1 cellular context compared by ENCODE assay signal in the genomic region with DNA sequence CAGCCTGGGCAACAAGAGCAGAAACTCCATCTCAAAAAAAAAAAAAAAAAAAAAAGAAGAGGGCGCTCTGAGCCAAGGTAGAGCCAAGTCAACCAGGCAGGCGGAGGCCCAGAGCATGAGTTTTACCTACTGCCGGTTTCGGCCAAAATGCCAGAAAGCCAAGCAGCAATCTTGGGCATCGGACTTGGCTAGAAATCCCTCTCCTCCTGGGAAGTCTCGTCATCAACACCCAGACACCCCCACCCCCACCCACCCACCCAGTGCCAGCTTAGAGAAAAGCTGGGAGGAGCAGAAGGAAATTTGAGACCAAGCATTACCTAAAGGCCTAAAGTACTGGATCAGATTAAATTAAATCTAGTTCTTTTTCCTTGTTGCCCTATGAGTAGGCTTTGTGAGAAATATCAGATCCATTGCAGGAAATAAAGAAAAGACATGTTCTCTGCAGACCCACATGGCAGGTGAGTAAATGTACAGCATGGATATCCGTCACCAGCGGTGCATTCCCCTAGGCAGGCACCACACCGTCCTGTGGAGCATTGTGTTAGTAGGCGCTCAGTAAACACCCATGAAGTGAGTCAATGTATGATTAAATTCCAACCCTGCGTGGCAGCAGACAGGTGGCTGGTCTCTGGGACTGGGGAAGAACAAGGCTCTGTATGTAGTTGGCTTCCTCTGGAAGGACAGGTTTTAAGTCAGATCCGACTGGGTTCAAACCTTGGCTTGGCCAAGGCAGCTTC.
TF ChIP-seq lines count a peak whose summit lies in the region.

No MANE protein-coding gene starts in this region.

TF ChIP-seq in HepG2, 621 proteins besides CTCF, POLR2A, EP300 and RAD21 (continued from another document and continues in another):
- TF ChIP-seq, protein P1, sequence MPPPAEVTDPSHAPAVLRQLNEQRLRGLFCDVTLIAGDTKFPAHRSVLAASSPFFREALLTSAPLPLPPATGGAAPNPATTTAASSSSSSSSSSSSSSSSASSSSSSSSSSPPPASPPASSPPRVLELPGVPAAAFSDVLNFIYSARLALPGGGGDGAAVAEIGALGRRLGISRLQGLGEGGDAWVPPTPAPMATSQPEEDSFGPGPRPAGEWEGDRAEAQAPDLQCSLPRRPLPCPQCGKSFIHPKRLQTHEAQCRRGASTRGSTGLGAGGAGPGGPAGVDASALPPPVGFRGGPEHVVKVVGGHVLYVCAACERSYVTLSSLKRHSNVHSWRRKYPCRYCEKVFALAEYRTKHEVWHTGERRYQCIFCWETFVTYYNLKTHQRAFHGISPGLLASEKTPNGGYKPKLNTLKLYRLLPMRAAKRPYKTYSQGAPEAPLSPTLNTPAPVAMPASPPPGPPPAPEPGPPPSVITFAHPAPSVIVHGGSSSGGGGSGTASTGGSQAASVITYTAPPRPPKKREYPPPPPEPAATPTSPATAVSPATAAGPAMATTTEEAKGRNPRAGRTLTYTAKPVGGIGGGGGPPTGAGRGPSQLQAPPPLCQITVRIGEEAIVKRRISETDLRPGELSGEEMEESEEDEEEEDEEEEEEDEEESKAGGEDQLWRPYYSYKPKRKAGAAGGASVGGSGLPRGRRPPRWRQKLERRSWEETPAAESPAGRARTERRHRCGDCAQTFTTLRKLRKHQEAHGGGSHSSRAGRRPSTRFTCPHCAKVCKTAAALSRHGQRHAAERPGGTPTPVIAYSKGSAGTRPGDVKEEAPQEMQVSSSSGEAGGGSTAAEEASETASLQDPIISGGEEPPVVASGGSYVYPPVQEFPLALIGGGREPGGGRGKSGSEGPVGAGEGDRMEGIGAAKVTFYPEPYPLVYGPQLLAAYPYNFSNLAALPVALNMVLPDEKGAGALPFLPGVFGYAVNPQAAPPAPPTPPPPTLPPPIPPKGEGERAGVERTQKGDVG (CRISPR knock-in tag; IDR thresholded peaks at IDR 0.05; ENCODE audit: borderline replicate concordance): no peak
- no peak for TF ChIP-seq MAF1 (CRISPR knock-in tag; IDR thresholded peaks at IDR 0.05; ENCODE audit: borderline replicate concordance)
- TF ChIP-seq, protein P2, sequence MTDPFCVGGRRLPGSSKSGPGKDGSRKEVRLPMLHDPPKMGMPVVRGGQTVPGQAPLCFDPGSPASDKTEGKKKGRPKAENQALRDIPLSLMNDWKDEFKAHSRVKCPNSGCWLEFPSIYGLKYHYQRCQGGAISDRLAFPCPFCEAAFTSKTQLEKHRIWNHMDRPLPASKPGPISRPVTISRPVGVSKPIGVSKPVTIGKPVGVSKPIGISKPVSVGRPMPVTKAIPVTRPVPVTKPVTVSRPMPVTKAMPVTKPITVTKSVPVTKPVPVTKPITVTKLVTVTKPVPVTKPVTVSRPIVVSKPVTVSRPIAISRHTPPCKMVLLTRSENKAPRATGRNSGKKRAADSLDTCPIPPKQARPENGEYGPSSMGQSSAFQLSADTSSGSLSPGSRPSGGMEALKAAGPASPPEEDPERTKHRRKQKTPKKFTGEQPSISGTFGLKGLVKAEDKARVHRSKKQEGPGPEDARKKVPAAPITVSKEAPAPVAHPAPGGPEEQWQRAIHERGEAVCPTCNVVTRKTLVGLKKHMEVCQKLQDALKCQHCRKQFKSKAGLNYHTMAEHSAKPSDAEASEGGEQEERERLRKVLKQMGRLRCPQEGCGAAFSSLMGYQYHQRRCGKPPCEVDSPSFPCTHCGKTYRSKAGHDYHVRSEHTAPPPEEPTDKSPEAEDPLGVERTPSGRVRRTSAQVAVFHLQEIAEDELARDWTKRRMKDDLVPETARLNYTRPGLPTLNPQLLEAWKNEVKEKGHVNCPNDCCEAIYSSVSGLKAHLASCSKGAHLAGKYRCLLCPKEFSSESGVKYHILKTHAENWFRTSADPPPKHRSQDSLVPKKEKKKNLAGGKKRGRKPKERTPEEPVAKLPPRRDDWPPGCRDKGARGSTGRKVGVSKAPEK (CRISPR knock-in tag; IDR thresholded peaks at IDR 0.05; ENCODE audit: borderline replicate concordance): no peak
- TF ChIP-seq ZNF343 (CRISPR knock-in tag; IDR thresholded peaks at IDR 0.05): no peak
- TF ChIP-seq BORCS8-MEF2B (CRISPR knock-in tag; IDR thresholded peaks at IDR 0.05): no peak
- TF ChIP-seq ISL2 (CRISPR knock-in tag; IDR thresholded peaks at IDR 0.05): no peak
- TF ChIP-seq ZNF432 (CRISPR knock-in tag; IDR thresholded peaks at IDR 0.05; ENCODE audit: borderline replicate concordance): no peak
- no peak for TF ChIP-seq PTBP1 (IDR thresholded peaks at IDR 0.05; ENCODE audit: low read depth, low read length, poor library complexity, severe bottlenecking)
- TF ChIP-seq ZNF232 (CRISPR knock-in tag; IDR thresholded peaks at IDR 0.05; ENCODE audit: borderline replicate concordance): peak; percentile 62; the same call in 1 of the 2 replicates
- no peak for TF ChIP-seq MEF2D (CRISPR knock-in tag; IDR thresholded peaks at IDR 0.05)
- no peak for TF ChIP-seq TRIM24 (CRISPR knock-in tag; IDR thresholded peaks at IDR 0.05)
- TF ChIP-seq ZNF878 (CRISPR knock-in tag; IDR thresholded peaks at IDR 0.05): no peak
- TF ChIP-seq ZNF746 (CRISPR knock-in tag; IDR thresholded peaks at IDR 0.05): no peak
- TF ChIP-seq, protein P3, sequence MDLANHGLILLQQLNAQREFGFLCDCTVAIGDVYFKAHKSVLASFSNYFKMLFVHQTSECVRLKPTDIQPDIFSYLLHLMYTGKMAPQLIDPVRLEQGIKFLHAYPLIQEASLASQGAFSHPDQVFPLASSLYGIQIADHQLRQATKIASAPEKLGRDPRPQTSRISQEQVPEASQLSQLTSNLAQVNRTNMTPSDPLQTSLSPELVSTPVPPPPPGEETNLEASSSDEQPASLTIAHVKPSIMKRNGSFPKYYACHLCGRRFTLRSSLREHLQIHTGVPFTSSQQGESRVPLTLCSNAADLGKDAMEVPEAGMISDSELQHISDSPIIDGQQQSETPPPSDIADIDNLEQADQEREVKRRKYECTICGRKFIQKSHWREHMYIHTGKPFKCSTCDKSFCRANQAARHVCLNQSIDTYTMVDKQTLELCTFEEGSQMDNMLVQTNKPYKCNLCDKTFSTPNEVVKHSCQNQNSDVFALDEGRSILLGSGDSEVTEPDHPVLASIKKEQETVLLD (CRISPR knock-in tag; IDR thresholded peaks at IDR 0.05; ENCODE audit: low read depth): no peak
- peak; percentile 20; the same call in 1 of the 2 replicates for TF ChIP-seq STAG1 (CRISPR knock-in tag; IDR thresholded peaks at IDR 0.05)
- peak; percentile 84 for TF ChIP-seq SAP130 (CRISPR knock-in tag; IDR thresholded peaks at IDR 0.05; ENCODE audit: low read depth)
- no peak for TF ChIP-seq SP1 (IDR thresholded peaks at IDR 0.05)
- TF ChIP-seq SP1 (CRISPR knock-in tag; IDR thresholded peaks at IDR 0.05): no peak
- TF ChIP-seq, protein P4, sequence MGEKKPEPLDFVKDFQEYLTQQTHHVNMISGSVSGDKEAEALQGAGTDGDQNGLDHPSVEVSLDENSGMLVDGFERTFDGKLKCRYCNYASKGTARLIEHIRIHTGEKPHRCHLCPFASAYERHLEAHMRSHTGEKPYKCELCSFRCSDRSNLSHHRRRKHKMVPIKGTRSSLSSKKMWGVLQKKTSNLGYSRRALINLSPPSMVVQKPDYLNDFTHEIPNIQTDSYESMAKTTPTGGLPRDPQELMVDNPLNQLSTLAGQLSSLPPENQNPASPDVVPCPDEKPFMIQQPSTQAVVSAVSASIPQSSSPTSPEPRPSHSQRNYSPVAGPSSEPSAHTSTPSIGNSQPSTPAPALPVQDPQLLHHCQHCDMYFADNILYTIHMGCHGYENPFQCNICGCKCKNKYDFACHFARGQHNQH (CRISPR knock-in tag; IDR thresholded peaks at IDR 0.05): peak; percentile 57; the same call in 1 of the 2 replicates
- no peak for TF ChIP-seq ZNF776 (CRISPR knock-in tag; IDR thresholded peaks at IDR 0.05)
- TF ChIP-seq, protein P5, sequence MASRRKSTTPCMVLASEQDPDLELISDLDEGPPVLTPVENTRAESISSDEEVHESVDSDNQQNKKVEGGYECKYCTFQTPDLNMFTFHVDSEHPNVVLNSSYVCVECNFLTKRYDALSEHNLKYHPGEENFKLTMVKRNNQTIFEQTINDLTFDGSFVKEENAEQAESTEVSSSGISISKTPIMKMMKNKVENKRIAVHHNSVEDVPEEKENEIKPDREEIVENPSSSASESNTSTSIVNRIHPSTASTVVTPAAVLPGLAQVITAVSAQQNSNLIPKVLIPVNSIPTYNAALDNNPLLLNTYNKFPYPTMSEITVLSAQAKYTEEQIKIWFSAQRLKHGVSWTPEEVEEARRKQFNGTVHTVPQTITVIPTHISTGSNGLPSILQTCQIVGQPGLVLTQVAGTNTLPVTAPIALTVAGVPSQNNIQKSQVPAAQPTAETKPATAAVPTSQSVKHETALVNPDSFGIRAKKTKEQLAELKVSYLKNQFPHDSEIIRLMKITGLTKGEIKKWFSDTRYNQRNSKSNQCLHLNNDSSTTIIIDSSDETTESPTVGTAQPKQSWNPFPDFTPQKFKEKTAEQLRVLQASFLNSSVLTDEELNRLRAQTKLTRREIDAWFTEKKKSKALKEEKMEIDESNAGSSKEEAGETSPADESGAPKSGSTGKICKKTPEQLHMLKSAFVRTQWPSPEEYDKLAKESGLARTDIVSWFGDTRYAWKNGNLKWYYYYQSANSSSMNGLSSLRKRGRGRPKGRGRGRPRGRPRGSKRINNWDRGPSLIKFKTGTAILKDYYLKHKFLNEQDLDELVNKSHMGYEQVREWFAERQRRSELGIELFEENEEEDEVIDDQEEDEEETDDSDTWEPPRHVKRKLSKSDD (CRISPR knock-in tag; IDR thresholded peaks at IDR 0.05; ENCODE audit: low read depth): no peak
- TF ChIP-seq ZNF777 (CRISPR knock-in tag; IDR thresholded peaks at IDR 0.05): no peak
- TF ChIP-seq MLLT10 (CRISPR knock-in tag; IDR thresholded peaks at IDR 0.05): no peak
- TF ChIP-seq, protein P6, sequence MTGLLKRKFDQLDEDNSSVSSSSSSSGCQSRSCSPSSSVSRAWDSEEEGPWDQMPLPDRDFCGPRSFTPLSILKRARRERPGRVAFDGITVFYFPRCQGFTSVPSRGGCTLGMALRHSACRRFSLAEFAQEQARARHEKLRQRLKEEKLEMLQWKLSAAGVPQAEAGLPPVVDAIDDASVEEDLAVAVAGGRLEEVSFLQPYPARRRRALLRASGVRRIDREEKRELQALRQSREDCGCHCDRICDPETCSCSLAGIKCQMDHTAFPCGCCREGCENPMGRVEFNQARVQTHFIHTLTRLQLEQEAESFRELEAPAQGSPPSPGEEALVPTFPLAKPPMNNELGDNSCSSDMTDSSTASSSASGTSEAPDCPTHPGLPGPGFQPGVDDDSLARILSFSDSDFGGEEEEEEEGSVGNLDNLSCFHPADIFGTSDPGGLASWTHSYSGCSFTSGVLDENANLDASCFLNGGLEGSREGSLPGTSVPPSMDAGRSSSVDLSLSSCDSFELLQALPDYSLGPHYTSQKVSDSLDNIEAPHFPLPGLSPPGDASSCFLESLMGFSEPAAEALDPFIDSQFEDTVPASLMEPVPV (CRISPR knock-in tag; IDR thresholded peaks at IDR 0.05): no peak
- no peak for TF ChIP-seq MTA3 (CRISPR knock-in tag; IDR thresholded peaks at IDR 0.05)
- TF ChIP-seq ZFP41 (CRISPR knock-in tag; IDR thresholded peaks at IDR 0.05; ENCODE audit: borderline replicate concordance): no peak
- TF ChIP-seq, protein P7, sequence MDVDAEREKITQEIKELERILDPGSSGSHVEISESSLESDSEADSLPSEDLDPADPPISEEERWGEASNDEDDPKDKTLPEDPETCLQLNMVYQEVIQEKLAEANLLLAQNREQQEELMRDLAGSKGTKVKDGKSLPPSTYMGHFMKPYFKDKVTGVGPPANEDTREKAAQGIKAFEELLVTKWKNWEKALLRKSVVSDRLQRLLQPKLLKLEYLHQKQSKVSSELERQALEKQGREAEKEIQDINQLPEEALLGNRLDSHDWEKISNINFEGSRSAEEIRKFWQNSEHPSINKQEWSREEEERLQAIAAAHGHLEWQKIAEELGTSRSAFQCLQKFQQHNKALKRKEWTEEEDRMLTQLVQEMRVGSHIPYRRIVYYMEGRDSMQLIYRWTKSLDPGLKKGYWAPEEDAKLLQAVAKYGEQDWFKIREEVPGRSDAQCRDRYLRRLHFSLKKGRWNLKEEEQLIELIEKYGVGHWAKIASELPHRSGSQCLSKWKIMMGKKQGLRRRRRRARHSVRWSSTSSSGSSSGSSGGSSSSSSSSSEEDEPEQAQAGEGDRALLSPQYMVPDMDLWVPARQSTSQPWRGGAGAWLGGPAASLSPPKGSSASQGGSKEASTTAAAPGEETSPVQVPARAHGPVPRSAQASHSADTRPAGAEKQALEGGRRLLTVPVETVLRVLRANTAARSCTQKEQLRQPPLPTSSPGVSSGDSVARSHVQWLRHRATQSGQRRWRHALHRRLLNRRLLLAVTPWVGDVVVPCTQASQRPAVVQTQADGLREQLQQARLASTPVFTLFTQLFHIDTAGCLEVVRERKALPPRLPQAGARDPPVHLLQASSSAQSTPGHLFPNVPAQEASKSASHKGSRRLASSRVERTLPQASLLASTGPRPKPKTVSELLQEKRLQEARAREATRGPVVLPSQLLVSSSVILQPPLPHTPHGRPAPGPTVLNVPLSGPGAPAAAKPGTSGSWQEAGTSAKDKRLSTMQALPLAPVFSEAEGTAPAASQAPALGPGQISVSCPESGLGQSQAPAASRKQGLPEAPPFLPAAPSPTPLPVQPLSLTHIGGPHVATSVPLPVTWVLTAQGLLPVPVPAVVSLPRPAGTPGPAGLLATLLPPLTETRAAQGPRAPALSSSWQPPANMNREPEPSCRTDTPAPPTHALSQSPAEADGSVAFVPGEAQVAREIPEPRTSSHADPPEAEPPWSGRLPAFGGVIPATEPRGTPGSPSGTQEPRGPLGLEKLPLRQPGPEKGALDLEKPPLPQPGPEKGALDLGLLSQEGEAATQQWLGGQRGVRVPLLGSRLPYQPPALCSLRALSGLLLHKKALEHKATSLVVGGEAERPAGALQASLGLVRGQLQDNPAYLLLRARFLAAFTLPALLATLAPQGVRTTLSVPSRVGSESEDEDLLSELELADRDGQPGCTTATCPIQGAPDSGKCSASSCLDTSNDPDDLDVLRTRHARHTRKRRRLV (CRISPR knock-in tag; IDR thresholded peaks at IDR 0.05): no peak
- TF ChIP-seq, protein P8, sequence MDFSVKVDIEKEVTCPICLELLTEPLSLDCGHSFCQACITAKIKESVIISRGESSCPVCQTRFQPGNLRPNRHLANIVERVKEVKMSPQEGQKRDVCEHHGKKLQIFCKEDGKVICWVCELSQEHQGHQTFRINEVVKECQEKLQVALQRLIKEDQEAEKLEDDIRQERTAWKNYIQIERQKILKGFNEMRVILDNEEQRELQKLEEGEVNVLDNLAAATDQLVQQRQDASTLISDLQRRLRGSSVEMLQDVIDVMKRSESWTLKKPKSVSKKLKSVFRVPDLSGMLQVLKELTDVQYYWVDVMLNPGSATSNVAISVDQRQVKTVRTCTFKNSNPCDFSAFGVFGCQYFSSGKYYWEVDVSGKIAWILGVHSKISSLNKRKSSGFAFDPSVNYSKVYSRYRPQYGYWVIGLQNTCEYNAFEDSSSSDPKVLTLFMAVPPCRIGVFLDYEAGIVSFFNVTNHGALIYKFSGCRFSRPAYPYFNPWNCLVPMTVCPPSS (IDR thresholded peaks at IDR 0.05): no peak
- TF ChIP-seq ZNF749 (CRISPR knock-in tag; IDR thresholded peaks at IDR 0.05; ENCODE audit: borderline replicate concordance): no peak
- no peak for TF ChIP-seq EHMT2 (IDR thresholded peaks at IDR 0.05; ENCODE audit: borderline replicate concordance, low read depth, low read length)
- peak; percentile 31 for TF ChIP-seq SKI (IDR thresholded peaks at IDR 0.05; ENCODE audit: partially characterized antibody)
- TF ChIP-seq SRSF9 (IDR thresholded peaks at IDR 0.05; ENCODE audit: borderline replicate concordance, insufficient read depth, low read depth, low read length, poor library complexity, severe bottlenecking): no peak
- TF ChIP-seq, protein P9, sequence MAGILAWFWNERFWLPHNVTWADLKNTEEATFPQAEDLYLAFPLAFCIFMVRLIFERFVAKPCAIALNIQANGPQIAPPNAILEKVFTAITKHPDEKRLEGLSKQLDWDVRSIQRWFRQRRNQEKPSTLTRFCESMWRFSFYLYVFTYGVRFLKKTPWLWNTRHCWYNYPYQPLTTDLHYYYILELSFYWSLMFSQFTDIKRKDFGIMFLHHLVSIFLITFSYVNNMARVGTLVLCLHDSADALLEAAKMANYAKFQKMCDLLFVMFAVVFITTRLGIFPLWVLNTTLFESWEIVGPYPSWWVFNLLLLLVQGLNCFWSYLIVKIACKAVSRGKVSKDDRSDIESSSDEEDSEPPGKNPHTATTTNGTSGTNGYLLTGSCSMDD (CRISPR knock-in tag; IDR thresholded peaks at IDR 0.05): no peak
